In genomic region chr5:5063533-5063953, GRCh38 we compare ENCODE assay signal across 10 cellular contexts.
DNase-seq lines count a peak whose midpoint lies in the region; ATAC-seq and TF ChIP-seq lines count a peak whose summit lies in the region.
"Had no signal": no experiment of that assay in that cellular context is flagged by ENCODE, and none has a peak within 500 bp of the region (broad histone marks: within the 10 kb centered on the region; RNA-seq: fewer than 3 reads in every experiment).

No MANE protein-coding gene starts in this region.

- H3K9me3 ChIP-seq in WERI-Rb-1 (ENCODE audit: severe bottlenecking) (no peaks in the 10 kb centered on the region), aorta (ENCODE audit: control insufficient read depth, low read length) (no peaks in the 10 kb centered on the region), SJCRH30 (replicated peaks) (no peaks in the 10 kb centered on the region)
- H3K9me3 ChIP-seq: suprapubic skin had no signal

- H3K4me3 ChIP-seq in WERI-Rb-1 (ENCODE audit: low read depth, low read length) (no peak overlapping the region), aorta (ENCODE audit: low read length in 2 of 2) (no peak overlapping the region), SJCRH30 (no peak overlapping the region)
- H3K4me3 ChIP-seq: suprapubic skin had no signal

- intact Hi-C loops in aorta (cut with DNase I), result no loop called here

- TF ChIP-seq CTCF in WERI-Rb-1 (IDR thresholded peaks at IDR 0.05; ENCODE audit: low read depth, low read length), result peak; percentile 46

- H3K36me3 ChIP-seq in WERI-Rb-1, result no peaks in the 10 kb centered on the region
- no peaks in the 10 kb centered on the region for H3K36me3 ChIP-seq in aorta (ENCODE audit: control insufficient read depth in 1 of 2, insufficient read depth in 2 of 2, low read length in 1 of 2)
- H3K36me3 ChIP-seq in SJCRH30, result no peaks in the 10 kb centered on the region
- H3K36me3 ChIP-seq: suprapubic skin had no signal

- no peak for DNase-seq in WERI-Rb-1
- DNase-seq in aorta, result no peak
- no peak for DNase-seq in SJCRH30
- DNase-seq in activated CD4-positive, alpha-beta T cell treated with anti-CD3 and anti-CD28 coated beads, Interleukin-2, amount 50 U/mL, for 4 hours, result no peak
- no peak for DNase-seq in middle frontal gyrus (ENCODE audit: extremely low spot score, low spot score)
- DNase-seq: NCI-H1694 had no signal

- WGBS in aorta, 2 donors, result 52 to 65% methylated on average over 3 of the region's 3 CpGs

- H3K4me1 ChIP-seq in aorta (ENCODE audit: control insufficient read depth in 1 of 2, insufficient read depth in 2 of 2, low read length in 2 of 2), result no peaks in the 10 kb centered on the region
- no peaks in the 10 kb centered on the region for H3K4me1 ChIP-seq in SJCRH30

- peak; percentile 67 for ATAC-seq in GM18868 (IDR thresholded peaks at IDR 0.05; ENCODE audit: unreplicated experiment)
- peak; percentile 44 for ATAC-seq in HG02870 (IDR thresholded peaks at IDR 0.05; ENCODE audit: unreplicated experiment)
- peak; percentile 26 for ATAC-seq in aorta (ENCODE audit: low FRiP score)
- ATAC-seq: Right ventricle myocardium inferior had no signal

- H3K27ac ChIP-seq in WERI-Rb-1 (no peak overlapping the region), aorta (ENCODE audit: low read depth in 1 of 2, low read length in 2 of 2) (no peak overlapping the region), SJCRH30 (no peak overlapping the region)
- H3K27ac ChIP-seq: suprapubic skin had no signal

- H3K27me3 ChIP-seq in WERI-Rb-1 (ENCODE audit: insufficient read depth, low read depth, severe bottlenecking), result peaks cover 98% of the 10 kb centered on the region
- no peaks in the 10 kb centered on the region for H3K27me3 ChIP-seq in aorta (ENCODE audit: control insufficient read depth in 1 of 2, insufficient read depth in 2 of 2, low read length in 1 of 2)
- no peaks in the 10 kb centered on the region for H3K27me3 ChIP-seq in SJCRH30
